8 cellular contexts compared by ENCODE assay signal in genomic region chr17:56833812-56834379, GRCh38. TPM values are rescaled to one million over a fixed set of nuclear protein-coding genes. Genes with fewer than 3 reads are reported as not detected.
A peak's percentile ranks its signal among the peaks of the same experiment; 100 is the strongest.
DNase-seq lines count a peak whose midpoint lies in the region; ATAC-seq, FAIRE-seq and TF ChIP-seq lines count a peak whose summit lies in the region.

A gene with protein sequence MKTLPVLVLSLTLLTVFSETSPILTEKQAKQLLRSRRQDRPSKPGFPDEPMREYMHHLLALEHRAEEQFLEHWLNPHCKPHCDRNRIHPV (minus strand): TSS chr17:56833920. CDS start chr17:56815810, 18,110 bp downstream.
TSS of gene DGKE (plus strand) at chr17:56834151. CDS start at chr17:56834796, 645 bp downstream.

- no peak for TF ChIP-seq CTCF in keratinocyte (optimal IDR thresholded peaks at IDR 0.05 in 1 of 3, IDR thresholded peaks at IDR 0.05 in 1 of 3, conservative IDR thresholded peaks at IDR 0.05 in 1 of 3; ENCODE audit: extremely low read depth in 1 of 3, insufficient read depth in 2 of 3, low read length in 3 of 3)

- peak; percentile 76 for ATAC-seq in GM18909 (IDR thresholded peaks at IDR 0.05; ENCODE audit: poor library complexity, unreplicated experiment)
- peak; percentile 75 for ATAC-seq in HG03139 (IDR thresholded peaks at IDR 0.05; ENCODE audit: unreplicated experiment)

- no peaks in the 10 kb centered on the region for H3K27me3 ChIP-seq in keratinocyte (ENCODE audit: control insufficient read depth, extremely low read depth, insufficient read depth, low read length)

- H3K79me2 ChIP-seq in keratinocyte (ENCODE audit: control insufficient read depth, insufficient read depth, low read length) = peaks cover 41% of the 10 kb centered on the region

- H3K9me1 ChIP-seq in keratinocyte (ENCODE audit: control insufficient read depth, extremely low read depth, insufficient read depth, low read length) = peaks cover 4% of the 10 kb centered on the region

- peak within 1 kb of the TSS; percentile 96 for H2AFZ ChIP-seq in keratinocyte (ENCODE audit: control insufficient read depth, low read length)

- peaks cover 2 to 9% of the 10 kb centered on the region in 2 experiments for H3K36me3 ChIP-seq in keratinocyte (ENCODE audit: control insufficient read depth in 2 of 2, extremely low read depth in 1 of 2, insufficient read depth in 2 of 2, low read length in 2 of 2)

- peak; percentile 99 for DNase-seq in AG08395 (ENCODE audit: low spot score)
- DNase-seq in NCI-H2196 (lab: John Stamatoyannopoulos, UW; ENCODE audit: unreplicated experiment) = peak; percentile 95
- DNase-seq in activated CD4-positive, CD25-positive, alpha-beta regulatory T cell (lab: John Stamatoyannopoulos, UW) = peak; percentile 94 to 98 (median 98)
- peak; percentile 34 to 99 (median 93) for DNase-seq in caudate nucleus (lab: John Stamatoyannopoulos, UW)
- peak; percentile 50 for DNase-seq in keratinocyte (ENCODE audit: low read depth, low spot score)
- DNase-seq in stimulated activated CD4-positive, alpha-beta T cell treated with anti-CD3 and anti-CD28 coated beads, Interleukin-12 subunit alpha, Interleukin-12 subunit beta, amount 100 ng/mL, for 48 hours (ENCODE audit: low read depth in 2 of 3, low spot score in 1 of 3) = peak; percentile 95 to 99 (median 99)

- dilution Hi-C loops in keratinocyte (cut with MboI; ENCODE audit: extremely low pct_ligation_motif_present, low sequenced_read_pairs) = no loop called here

- H3K9ac ChIP-seq in keratinocyte (ENCODE audit: control insufficient read depth, extremely low read depth, insufficient read depth, low read length) = peak within 1 kb of the TSS; percentile 82

- peaks cover 35% of the 10 kb centered on the region for H3K4me1 ChIP-seq in keratinocyte (ENCODE audit: control insufficient read depth, extremely low read depth, insufficient read depth, low read length)

- H4K20me1 ChIP-seq in keratinocyte (ENCODE audit: control insufficient read depth, extremely low read depth, insufficient read depth, low read length) = no peaks in the 10 kb centered on the region

- H3K9me3 ChIP-seq in keratinocyte (ENCODE audit: control insufficient read depth, low read depth, low read length) = no peaks in the 10 kb centered on the region

- peak within 1 kb of the TSS; percentile 98 for H3K4me2 ChIP-seq in keratinocyte (ENCODE audit: control insufficient read depth, extremely low read depth, insufficient read depth, low read depth, low read length)

- no peak for FAIRE-seq in keratinocyte (lab: Jason Lieb, UNC)

- H3K27ac ChIP-seq in caudate nucleus (ENCODE audit: low read depth, low read length) (peak within 1 kb of the TSS; percentile 90), keratinocyte (ENCODE audit: control insufficient read depth, insufficient read depth, low read length) (peak within 1 kb of the TSS; percentile 67)

- H3K4me3 ChIP-seq in keratinocyte (ENCODE audit: control insufficient read depth in 2 of 3, extremely low read depth in 1 of 3, insufficient read depth in 2 of 3, low read depth in 1 of 3, low read length in 3 of 3) = peak within 1 kb of the TSS; percentile 76 to 90 (median 89)

RNA-seq across cellular contexts. Expression of the first gene that starts in this region (rescaled TPM):
- 0.33 to 0.52 TPM (median 0.46 TPM) in 3 replicates for polyA plus RNA-seq in keratinocyte
- polyA plus RNA-seq in keratinocyte (2011; ENCODE audit: low read depth) = 3.0 TPM
- 0.23 and 0.31 TPM in 2 replicates for polyA plus RNA-seq in keratinocyte (2011; cell fraction: cytosol; rRNA removed)
- 1.4 and 1.6 TPM in 2 replicates for polyA plus RNA-seq in keratinocyte (2011; cell fraction: nucleus; rRNA removed)
- 0.46 and 0.87 TPM in 2 replicates for polyA plus RNA-seq in keratinocyte (2012; ENCODE audit: low replicate concordance)
- polyA minus RNA-seq in keratinocyte = 0.19 to 0.39 TPM (median 0.36 TPM) in 3 replicates
- polyA minus RNA-seq in keratinocyte (2011; cell fraction: cytosol; rRNA and poly(A)+ RNA removed) = not detected
- not detected in 2 replicates for polyA minus RNA-seq in keratinocyte (2011; cell fraction: nucleus; rRNA and poly(A)+ RNA removed)

RNA-seq across cellular contexts. Expression of gene DGKE, which starts in this region (rescaled TPM):
- 1.6 to 4.7 TPM (median 2.8 TPM) in 3 replicates for polyA plus RNA-seq in keratinocyte
- 4.6 TPM for polyA plus RNA-seq in keratinocyte (2011; ENCODE audit: low read depth)
- 0.94 and 2.0 TPM in 2 replicates for polyA plus RNA-seq in keratinocyte (2011; cell fraction: cytosol; rRNA removed)
- polyA plus RNA-seq in keratinocyte (2011; cell fraction: nucleus; rRNA removed) = 12.3 and 12.8 TPM in 2 replicates
- 2.0 and 2.3 TPM in 2 replicates for polyA plus RNA-seq in keratinocyte (2012; ENCODE audit: low replicate concordance)
- 1.5 to 5.7 TPM (median 4.3 TPM) in 3 replicates for polyA minus RNA-seq in keratinocyte
- 2.3 TPM for polyA minus RNA-seq in keratinocyte (2011; cell fraction: cytosol; rRNA and poly(A)+ RNA removed)
- 1.9 and 5.5 TPM in 2 replicates for polyA minus RNA-seq in keratinocyte (2011; cell fraction: nucleus; rRNA and poly(A)+ RNA removed)

Comparison
In these comparisons a context has a peak if more than half of its experiments do, and no peak if none do; other contexts are left out.
1. Peak in every context shown above with its lines: DNase-seq, ATAC-seq, H3K4me3 ChIP-seq and H3K27ac ChIP-seq.